ENCODE assay signal across 8 cellular contexts in genomic region chr10:79178614-79179403, GRCh38.
DNase-seq lines count a peak whose midpoint lies in the region; ATAC-seq, FAIRE-seq and TF ChIP-seq lines count a peak whose summit lies in the region.

No MANE protein-coding gene starts in this region.

- no peaks in the 10 kb centered on the region for H3K27me3 ChIP-seq in adrenal gland

- no peaks in the 10 kb centered on the region for H3K4me1 Mint-ChIP-seq in activated naive CD8-positive, alpha-beta T cell treated with anti-CD3 and anti-CD28 coated beads for 36 hours

- no peak for TF ChIP-seq CTCF in A549 (IDR thresholded peaks at IDR 0.05)
- no peak for TF ChIP-seq CTCF in adrenal gland (IDR thresholded peaks at IDR 0.05)
- no peak for TF ChIP-seq CTCF in kidney (IDR thresholded peaks at IDR 0.05; ENCODE audit: borderline replicate concordance, extremely low read depth, insufficient read depth)

- H3K4me3 ChIP-seq in A549 (no peak overlapping the region), adrenal gland (no peak overlapping the region), kidney (ENCODE audit: low read length in 2 of 2) (peak overlapping the region in 1 of 2 donors; percentile 8)

- H3K27ac ChIP-seq in A549 (peak overlapping the region; percentile 66 to 90), adrenal gland (peak overlapping the region in 3 of 5 donors; percentile 74 to 84 (median 83)), kidney (ENCODE audit: low read depth in 2 of 2, low read length in 2 of 2) (peak overlapping the region; percentile 15 to 74)

- no peaks in the 10 kb centered on the region for H3K9me3 Mint-ChIP-seq in activated naive CD8-positive, alpha-beta T cell treated with anti-CD3 and anti-CD28 coated beads for 36 hours

- intact Hi-C loops in adrenal gland (cut with DNase I), result no loop called here
- intact Hi-C loops in kidney (cut with DNase I), result no loop called here

- H3K9me3 ChIP-seq in A549 (no peaks in the 10 kb centered on the region), adrenal gland (replicated peaks in 1 of 3) (no peaks in the 10 kb centered on the region), kidney (ENCODE audit: control insufficient read depth in 1 of 2, low read length in 2 of 2) (no peaks in the 10 kb centered on the region)

- H3K27ac Mint-ChIP-seq in activated naive CD8-positive, alpha-beta T cell treated with anti-CD3 and anti-CD28 coated beads for 36 hours, result no peak overlapping the region

- POLR2A ChIA-PET in A549 (lab: Yijun Ruan, JAX), result interaction anchor here (0.5 kb wide), 1 partner anchor 1475 kb away, joined by 3 read pairs; no protein-coding TSS in a partner anchor

- in situ Hi-C loops in G401 (cut with HindIII; ENCODE audit: low sequenced_read_pairs), result no loop called here

- CTCF ChIA-PET in A549 (lab: Yijun Ruan, JAX), result interaction anchor here (0.7 to 14.2 kb wide), 7 partner anchors 8 to 51 kb away, joined by 3 to 199 read pairs (median 4); no protein-coding TSS in a partner anchor

- peak overlapping the region; percentile 54 for H3K4me2 ChIP-seq in A549

- no peak for TF ChIP-seq EP300 in A549 (IDR thresholded peaks at IDR 0.05)

- FAIRE-seq in A549 (lab: Jason Lieb, UNC) (no peak), kidney (lab: Jason Lieb, UNC) (no peak)

- H3K36me3 ChIP-seq in adrenal gland (replicated peaks in 1 of 2) (no peaks in the 10 kb centered on the region), kidney (ENCODE audit: control insufficient read depth in 1 of 2, insufficient read depth in 2 of 2, low read length in 2 of 2) (peaks cover 0 to 2% of the 10 kb centered on the region in 2 donors)

- peaks cover 100% of the 10 kb centered on the region for H3K4me1 ChIP-seq in A549
- H3K4me1 ChIP-seq in adrenal gland (replicated peaks in 1 of 2), result peaks cover 61 to 89% of the 10 kb centered on the region in 2 donors
- peaks cover 74 to 93% of the 10 kb centered on the region in 2 donors for H3K4me1 ChIP-seq in kidney (ENCODE audit: control insufficient read depth in 1 of 2, insufficient read depth in 1 of 2, low read depth in 1 of 2, low read length in 2 of 2)

- no peaks in the 10 kb centered on the region for H3K36me3 Mint-ChIP-seq in activated naive CD8-positive, alpha-beta T cell treated with anti-CD3 and anti-CD28 coated beads for 36 hours

- no peak overlapping the region for H3K4me3 Mint-ChIP-seq in activated naive CD8-positive, alpha-beta T cell treated with anti-CD3 and anti-CD28 coated beads for 36 hours

- H3K27me3 Mint-ChIP-seq in activated naive CD8-positive, alpha-beta T cell treated with anti-CD3 and anti-CD28 coated beads for 36 hours, result no peaks in the 10 kb centered on the region

- no peak for TF ChIP-seq POLR2A in A549 (IDR thresholded peaks at IDR 0.05; ENCODE audit: low read length)
- no peak for TF ChIP-seq POLR2A in adrenal gland (IDR thresholded peaks at IDR 0.05)

- DNase-seq in A549 (ENCODE audit: low read depth in 1 of 2, low spot score in 1 of 2) (no peak), HK-2 (ENCODE audit: unreplicated experiment) (peak; percentile 94), adrenal gland (peak in 1 of 7 donors; percentile 41), kidney (peak; percentile 85), G401 (ENCODE audit: low spot score) (no peak), T-helper 1 cell (no peak)
- DNase-seq in activated naive CD8-positive, alpha-beta T cell treated with anti-CD3 and anti-CD28 coated beads for 36 hours, result no peak
- no peak for DNase-seq in stimulated activated naive CD8-positive, alpha-beta T cell treated with anti-CD3 and anti-CD28 coated beads, Interleukin-15, Interleukin-2, amounts not matched to agents 100 U/mL and 50 U/mL, for 24 hours

- TF ChIP-seq RAD21 in A549 (conservative IDR thresholded peaks at IDR 0.05 in 1 of 2, IDR thresholded peaks at IDR 0.05 in 1 of 2), result no peak

- WGBS in A549 (ENCODE audit: missing lambda C conversion rate), result 51% methylated on average over 7 of the region's 9 CpGs
- WGBS in adrenal gland, 4 donors, result 13 to 31% (median 25%) methylated on average over 3 to 9 of the region's 9 CpGs

- ATAC-seq in A549, result peak; percentile 4 to 28; a peak in 3 of 6 replicates
- no peak for ATAC-seq in stimulated activated naive CD8-positive, alpha-beta T cell treated with anti-CD3 and anti-CD28 coated beads, Interleukin-15, Interleukin-2, amounts not matched to agents 100 U/mL and 50 U/mL, for 24 hours

- peak overlapping the region in 1 of 2 donors; percentile 38 for H3K9ac ChIP-seq in kidney (ENCODE audit: low read length in 2 of 2)

TF ChIP-seq in A549, 52 proteins besides CTCF, POLR2A, EP300 and RAD21:
- TF ChIP-seq MAX (IDR thresholded peaks at IDR 0.05), result no peak; the same call in 1 of the 2 replicates
- TF ChIP-seq BHLHE40 (IDR thresholded peaks at IDR 0.05; ENCODE audit: low read depth, low read length), result no peak
- no peak for TF ChIP-seq FOSL2 (IDR thresholded peaks at IDR 0.05)
- TF ChIP-seq FOSL2 (CRISPR knock-in tag; IDR thresholded peaks at IDR 0.05), result peak; percentile 29

Comparison
In these comparisons a context has a peak if more than half of its experiments do, and no peak if none do; other contexts are left out.
1. DNase-seq: peak in HK-2 (single experiment) and kidney (single experiment); none in A549 (0 of 2), G401 (single experiment), activated naive CD8-positive, alpha-beta T cell treated with anti-CD3 and anti-CD28 coated beads for 36 hours (single experiment), stimulated activated naive CD8-positive, alpha-beta T cell treated with anti-CD3 and anti-CD28 coated beads, Interleukin-15, Interleukin-2, amounts not matched to agents 100 U/mL and 50 U/mL, for 24 hours (single experiment) and T-helper 1 cell (0 of 5).
2. Peak in every context shown above with its lines, with median percentiles within 50 percentile points of each other: H3K27ac ChIP-seq.